8 cellular contexts compared by ENCODE assay signal in genomic region chr19:5903054-5903501, GRCh38. TPM values are rescaled to one million over a fixed set of nuclear protein-coding genes. Genes with fewer than 3 reads are reported as not detected.
DNase-seq lines count a peak whose midpoint lies in the region; ATAC-seq and TF ChIP-seq lines count a peak whose summit lies in the region.

No MANE protein-coding gene starts in this region.

- peaks cover 24 to 29% of the 10 kb centered on the region in 2 donors for H3K4me1 Mint-ChIP-seq in effector memory CD8-positive, alpha-beta T cell (ENCODE audit: low read depth in 2 of 2)

- H3K9me2 ChIP-seq in PC-3 (replicated peaks; ENCODE audit: low read length): no peaks in the 10 kb centered on the region
- no peaks in the 10 kb centered on the region for H3K9me2 ChIP-seq in neural cell (ENCODE audit: insufficient read depth, low read length)

- H3K9ac ChIP-seq in PC-3 (ENCODE audit: low read length) (peak overlapping the region; percentile 99), neural cell (ENCODE audit: low read length) (peak overlapping the region; percentile 92)

- peak overlapping the region; percentile 94 to 95 for H3K4me3 Mint-ChIP-seq in effector memory CD8-positive, alpha-beta T cell

- H3K9me3 Mint-ChIP-seq in effector memory CD8-positive, alpha-beta T cell: no peaks in the 10 kb centered on the region

- no peaks in the 10 kb centered on the region for H3K27me3 Mint-ChIP-seq in effector memory CD8-positive, alpha-beta T cell

- H3K27ac Mint-ChIP-seq in effector memory CD8-positive, alpha-beta T cell: peak overlapping the region; percentile 95 to 98

- TF ChIP-seq EP300 in neural cell (conservative IDR thresholded peaks at IDR 0.05; ENCODE audit: poor library complexity, severe bottlenecking): no peak

- no peaks in the 10 kb centered on the region for H3K27me3 ChIP-seq in PC-3 (ENCODE audit: low read length)
- no peaks in the 10 kb centered on the region for H3K27me3 ChIP-seq in neural cell (ENCODE audit: insufficient read depth, low read depth, low read length)

- H3K4me3 ChIP-seq in GM12864 (ENCODE audit: low read depth, low read length) (peak overlapping the region; percentile 84), PC-3 (ENCODE audit: low read length) (peak overlapping the region; percentile 94), neural cell (ENCODE audit: low read length) (peak overlapping the region; percentile 82)

- peaks cover 24% of the 10 kb centered on the region for H3K36me3 Mint-ChIP-seq in effector memory CD8-positive, alpha-beta T cell (ENCODE audit: insufficient read depth)

- H3F3A ChIP-seq in PC-3 (ENCODE audit: low read length, unreplicated experiment): no peaks in the 10 kb centered on the region
- no peaks in the 10 kb centered on the region for H3F3A ChIP-seq in neural cell (ENCODE audit: insufficient read depth, low read length, poor library complexity, severe bottlenecking)

- no peak for TF ChIP-seq RAD21 in neural cell (conservative IDR thresholded peaks at IDR 0.05)

- CTCF ChIA-PET in PC-3 (lab: Charles Lee): interaction anchor here (2.6 kb wide), 1 partner anchor 99 kb away, joined by 27 read pairs; no protein-coding TSS in a partner anchor

- peaks cover 9% of the 10 kb centered on the region for H3K4me1 ChIP-seq in PC-3 (ENCODE audit: insufficient read depth, low read length)

- peak overlapping the region; percentile 88 for H2AFZ ChIP-seq in PC-3 (ENCODE audit: low read length)
- H2AFZ ChIP-seq in neural cell (ENCODE audit: low read depth, low read length): peak overlapping the region; percentile 70

- intact Hi-C loops in PC-3 (cut with micrococcal nuclease): no loop called here

- TF ChIP-seq CTCF in GM12864 (IDR thresholded peaks at IDR 0.05; ENCODE audit: low read depth, low read length, missing control alignments): no peak
- TF ChIP-seq CTCF in PC-3 (conservative IDR thresholded peaks at IDR 0.05; ENCODE audit: low read depth, low read length): no peak
- TF ChIP-seq CTCF in neural cell (IDR thresholded peaks at IDR 0.05; ENCODE audit: poor library complexity, severe bottlenecking): no peak

- POLR2A ChIA-PET in PC-3 (lab: Charles Lee; ENCODE audit: unreplicated experiment): interaction anchor here (0.6 to 1.0 kb wide), 2 partner anchors 17 to 75 kb away, joined by 4 read pairs; no protein-coding TSS in a partner anchor

- peak overlapping the region; percentile 82 for H3K27ac ChIP-seq in PC-3 (ENCODE audit: low read length)
- H3K27ac ChIP-seq in neural cell (ENCODE audit: low read length): peak overlapping the region; percentile 79

- TSS peak; percentile 71 for BruUV-seq in PC-3 (replicated peaks; lab: Mats Ljungman, UMichigan)

- H3K79me2 ChIP-seq in PC-3 (ENCODE audit: low read length): peaks cover 54% of the 10 kb centered on the region
- H3K79me2 ChIP-seq in neural cell (replicated peaks; ENCODE audit: insufficient read depth, low read length): peaks cover 22% of the 10 kb centered on the region

- H4K20me1 ChIP-seq in PC-3 (ENCODE audit: low read length) (peaks cover 21% of the 10 kb centered on the region), neural cell (ENCODE audit: insufficient read depth) (no peaks in the 10 kb centered on the region)

- no peak for ATAC-seq in PC-3
- no peak for ATAC-seq in effector memory CD8-positive, alpha-beta T cell (replicated peaks)
- ATAC-seq in GM18520 (IDR thresholded peaks at IDR 0.05; ENCODE audit: unreplicated experiment): no peak

- H3K4me2 ChIP-seq in PC-3 (ENCODE audit: low read length) (peak overlapping the region; percentile 90), neural cell (ENCODE audit: low read length) (peak overlapping the region; percentile 30)

- no peak for DNase-seq in GM12864 (ENCODE audit: low read depth)
- DNase-seq in PC-3: no peak
- DNase-seq in effector memory CD8-positive, alpha-beta T cell: no peak
- no peak for DNase-seq in effector CD8-positive, alpha-beta T cell (lab: John Stamatoyannopoulos, UW)
- no peak for DNase-seq in NCI-H1436 (lab: John Stamatoyannopoulos, UW)
- no peak for DNase-seq in effector CD4-positive, alpha-beta T cell

- H3K36me3 ChIP-seq in PC-3 (ENCODE audit: low read depth, low read length) (peaks cover 14% of the 10 kb centered on the region; the same call in 1 of the 2 replicates), neural cell (ENCODE audit: insufficient read depth, low read length) (no peaks in the 10 kb centered on the region)

- H3K9me3 ChIP-seq in PC-3 (ENCODE audit: low read length) (no peaks in the 10 kb centered on the region), neural cell (ENCODE audit: low read length) (no peaks in the 10 kb centered on the region)

TF ChIP-seq in neural cell, 6 proteins besides CTCF, POLR2A, EP300 and RAD21:
- TF ChIP-seq MXI1 (conservative IDR thresholded peaks at IDR 0.05; ENCODE audit: poor library complexity, severe bottlenecking): no peak
- no peak for TF ChIP-seq SMC3 (conservative IDR thresholded peaks at IDR 0.05; ENCODE audit: poor library complexity)
- no peak for TF ChIP-seq TAF1 (IDR thresholded peaks at IDR 0.05; ENCODE audit: low read depth)
- no peak for TF ChIP-seq POLR2AphosphoS5 (IDR thresholded peaks at IDR 0.05)
- TF ChIP-seq, protein P1, sequence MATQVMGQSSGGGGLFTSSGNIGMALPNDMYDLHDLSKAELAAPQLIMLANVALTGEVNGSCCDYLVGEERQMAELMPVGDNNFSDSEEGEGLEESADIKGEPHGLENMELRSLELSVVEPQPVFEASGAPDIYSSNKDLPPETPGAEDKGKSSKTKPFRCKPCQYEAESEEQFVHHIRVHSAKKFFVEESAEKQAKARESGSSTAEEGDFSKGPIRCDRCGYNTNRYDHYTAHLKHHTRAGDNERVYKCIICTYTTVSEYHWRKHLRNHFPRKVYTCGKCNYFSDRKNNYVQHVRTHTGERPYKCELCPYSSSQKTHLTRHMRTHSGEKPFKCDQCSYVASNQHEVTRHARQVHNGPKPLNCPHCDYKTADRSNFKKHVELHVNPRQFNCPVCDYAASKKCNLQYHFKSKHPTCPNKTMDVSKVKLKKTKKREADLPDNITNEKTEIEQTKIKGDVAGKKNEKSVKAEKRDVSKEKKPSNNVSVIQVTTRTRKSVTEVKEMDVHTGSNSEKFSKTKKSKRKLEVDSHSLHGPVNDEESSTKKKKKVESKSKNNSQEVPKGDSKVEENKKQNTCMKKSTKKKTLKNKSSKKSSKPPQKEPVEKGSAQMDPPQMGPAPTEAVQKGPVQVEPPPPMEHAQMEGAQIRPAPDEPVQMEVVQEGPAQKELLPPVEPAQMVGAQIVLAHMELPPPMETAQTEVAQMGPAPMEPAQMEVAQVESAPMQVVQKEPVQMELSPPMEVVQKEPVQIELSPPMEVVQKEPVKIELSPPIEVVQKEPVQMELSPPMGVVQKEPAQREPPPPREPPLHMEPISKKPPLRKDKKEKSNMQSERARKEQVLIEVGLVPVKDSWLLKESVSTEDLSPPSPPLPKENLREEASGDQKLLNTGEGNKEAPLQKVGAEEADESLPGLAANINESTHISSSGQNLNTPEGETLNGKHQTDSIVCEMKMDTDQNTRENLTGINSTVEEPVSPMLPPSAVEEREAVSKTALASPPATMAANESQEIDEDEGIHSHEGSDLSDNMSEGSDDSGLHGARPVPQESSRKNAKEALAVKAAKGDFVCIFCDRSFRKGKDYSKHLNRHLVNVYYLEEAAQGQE (IDR thresholded peaks at IDR 0.05; ENCODE audit: borderline replicate concordance): no peak
- no peak for TF ChIP-seq EZH2 (IDR thresholded peaks at IDR 0.05; ENCODE audit: borderline replicate concordance, insufficient read depth, low read length, poor library complexity, severe bottlenecking)

RNA-seq across cellular contexts. Expression of gene NDUFA11, which starts 0.5 kb away (rescaled TPM):
- 556 and 669 TPM in 2 replicates for total RNA-seq in PC-3 (2014; rRNA removed)
- 529 and 594 TPM in 2 replicates for polyA plus RNA-seq in neural cell
- polyA minus RNA-seq in neural cell: 133 and 145 TPM in 2 replicates

RNA-seq across cellular contexts. Expression of gene VMAC, which starts 1.6 kb away (rescaled TPM):
- 7.8 and 8.3 TPM in 2 replicates for total RNA-seq in PC-3 (2014; rRNA removed)
- 6.0 and 9.1 TPM in 2 replicates for polyA plus RNA-seq in neural cell
- polyA minus RNA-seq in neural cell: 5.4 and 5.6 TPM in 2 replicates

RNA-seq across cellular contexts. Expression of gene CAPS, which starts 11.0 kb away (rescaled TPM):
- 255 and 280 TPM in 2 replicates for total RNA-seq in PC-3 (2014; rRNA removed)
- polyA plus RNA-seq in neural cell: 7.5 and 10.5 TPM in 2 replicates
- polyA minus RNA-seq in neural cell: 3.7 and 4.1 TPM in 2 replicates

RNA-seq across cellular contexts. Expression of gene FUT5, which starts 32.7 kb away (rescaled TPM):
- total RNA-seq in PC-3 (2014; rRNA removed): 0.35 TPM in 1 of 2 replicates, not detected in the other
- polyA plus RNA-seq in neural cell: not detected in 2 replicates
- not detected in 2 replicates for polyA minus RNA-seq in neural cell

RNA-seq across cellular contexts. Expression of gene FUT3, which starts 51.8 kb away (rescaled TPM):
- 7.7 and 7.8 TPM in 2 replicates for total RNA-seq in PC-3 (2014; rRNA removed)
- 0.64 and 0.82 TPM in 2 replicates for polyA plus RNA-seq in neural cell
- not detected in 2 replicates for polyA minus RNA-seq in neural cell
